16 cellular contexts compared by ENCODE assay signal in the genomic region with DNA sequence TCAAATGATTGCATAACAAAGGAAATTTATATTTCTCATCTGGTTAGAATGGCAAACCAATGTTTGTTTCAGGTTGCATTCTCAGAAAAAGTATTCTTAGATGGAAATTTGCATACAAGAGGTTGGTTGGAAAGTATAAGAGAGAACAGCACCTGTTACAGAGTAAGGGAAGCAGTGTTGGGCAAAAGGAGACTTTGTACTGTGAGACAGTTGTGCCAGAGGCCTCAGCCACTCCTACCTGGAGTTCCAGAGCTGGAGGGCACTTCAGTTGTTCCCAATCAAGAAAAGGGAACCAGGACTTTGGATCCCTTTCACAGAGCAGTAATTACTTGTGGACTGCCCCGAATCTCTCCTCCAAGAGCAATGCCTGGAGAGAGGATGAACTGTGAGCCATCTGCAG.
DNase-seq lines count a peak whose midpoint lies in the region; ATAC-seq, FAIRE-seq and TF ChIP-seq lines count a peak whose summit lies in the region.
"Had no signal": no experiment of that assay in that cellular context is flagged by ENCODE, and none has a peak within 500 bp of the region (broad histone marks: within the 10 kb centered on the region; RNA-seq: fewer than 3 reads in every experiment).

No MANE protein-coding gene starts in this region.

- no peak for FAIRE-seq in RCC 7860 (lab: Jason Lieb, UNC)
- FAIRE-seq in D721Med (lab: Jason Lieb, UNC): no peak

- WGBS in right lobe of liver (ENCODE audit: insufficient coverage, low coverage, low lambda C conversion rate, missing lambda C conversion rate): 10% methylated on average over 1 of the region's 1 CpG
- 80 to 91% methylated on average over 1 of the region's 1 CpG for WGBS in gastroesophageal sphincter (ENCODE audit: low coverage in 1 of 2), 2 donors
- 9 to 76% methylated on average over 1 of the region's 1 CpG for WGBS in sigmoid colon, 2 donors

- H3K27ac ChIP-seq in right lobe of liver (no peak overlapping the region), gastroesophageal sphincter (no peak overlapping the region), sigmoid colon (no peak overlapping the region)
- H3K27ac ChIP-seq: neutrophil, skin epidermis had no signal

- H3K36me3 ChIP-seq in right lobe of liver (no peaks in the 10 kb centered on the region), gastroesophageal sphincter (no peaks in the 10 kb centered on the region), sigmoid colon (no peaks in the 10 kb centered on the region)
- H3K36me3 ChIP-seq: BE2C, neutrophil had no signal

- H3K4me1 ChIP-seq in right lobe of liver: peaks cover 0 to 7% (median 0%) of the 10 kb centered on the region in 4 donors
- H3K4me1 ChIP-seq in gastroesophageal sphincter: no peaks in the 10 kb centered on the region
- no peaks in the 10 kb centered on the region for H3K4me1 ChIP-seq in sigmoid colon

- TF ChIP-seq CTCF in right lobe of liver (IDR thresholded peaks at IDR 0.05): no peak
- TF ChIP-seq CTCF in gastroesophageal sphincter (IDR thresholded peaks at IDR 0.05): no peak
- TF ChIP-seq CTCF in sigmoid colon (IDR thresholded peaks at IDR 0.05): no peak
- TF ChIP-seq CTCF in D721Med (IDR thresholded peaks at IDR 0.05; ENCODE audit: insufficient read depth, missing control alignments): no peak

- DNase-seq in right lobe of liver (peak in 2 of 3 donors; percentile 59 to 64), RCC 7860 (ENCODE audit: low spot score) (no peak), sigmoid colon (no peak), D721Med (ENCODE audit: insufficient read length, low spot score) (no peak)
- DNase-seq: activated CD4-positive, alpha-beta T cell treated with anti-CD3 and anti-CD28 coated beads for 1 hour; amygdala; BE2C; dermis blood vessel endothelial cell; mesenchymal stem cell had no signal

- TF ChIP-seq EP300 in gastroesophageal sphincter (IDR thresholded peaks at IDR 0.05) (no peak), sigmoid colon (IDR thresholded peaks at IDR 0.05) (no peak)

- H3K4me3 ChIP-seq in right lobe of liver (no peak overlapping the region), gastroesophageal sphincter (no peak overlapping the region), sigmoid colon (no peak overlapping the region)
- H3K4me3 ChIP-seq: skin epidermis had no signal

- TF ChIP-seq POLR2A in right lobe of liver (IDR thresholded peaks at IDR 0.05) (no peak), gastroesophageal sphincter (IDR thresholded peaks at IDR 0.05) (no peak), sigmoid colon (IDR thresholded peaks at IDR 0.05) (no peak)

- H3K9me3 ChIP-seq in right lobe of liver: no peaks in the 10 kb centered on the region
- no peaks in the 10 kb centered on the region for H3K9me3 ChIP-seq in gastroesophageal sphincter
- no peaks in the 10 kb centered on the region for H3K9me3 ChIP-seq in sigmoid colon
- H3K9me3 ChIP-seq: BE2C, neutrophil had no signal

- ATAC-seq in GM18907 (IDR thresholded peaks at IDR 0.05; ENCODE audit: unreplicated experiment) (peak; percentile 82), GM21528 (IDR thresholded peaks at IDR 0.05; ENCODE audit: low FRiP score, unreplicated experiment) (peak; percentile 72), HG03097 (IDR thresholded peaks at IDR 0.05; ENCODE audit: low FRiP score, unreplicated experiment) (peak; percentile 54), right lobe of liver (peak; percentile 97 to 100 (median 98)), gastroesophageal sphincter (no peak)
- ATAC-seq: Panc1 had no signal

- intact Hi-C loops in right lobe of liver (cut with DNase I) (no loop called here), sigmoid colon (cut with DNase I) (no loop called here)

- H3K27me3 ChIP-seq in right lobe of liver: no peaks in the 10 kb centered on the region
- H3K27me3 ChIP-seq in gastroesophageal sphincter: no peaks in the 10 kb centered on the region
- H3K27me3 ChIP-seq in sigmoid colon: no peaks in the 10 kb centered on the region
- H3K27me3 ChIP-seq: BE2C, neutrophil had no signal

Comparison
In these comparisons a context has a peak if more than half of its experiments do, and no peak if none do; other contexts are left out.
1. DNase-seq: peak in right lobe of liver (2 of 3); none in RCC 7860 (single experiment), sigmoid colon (single experiment) and D721Med (single experiment).